In the genomic region with DNA sequence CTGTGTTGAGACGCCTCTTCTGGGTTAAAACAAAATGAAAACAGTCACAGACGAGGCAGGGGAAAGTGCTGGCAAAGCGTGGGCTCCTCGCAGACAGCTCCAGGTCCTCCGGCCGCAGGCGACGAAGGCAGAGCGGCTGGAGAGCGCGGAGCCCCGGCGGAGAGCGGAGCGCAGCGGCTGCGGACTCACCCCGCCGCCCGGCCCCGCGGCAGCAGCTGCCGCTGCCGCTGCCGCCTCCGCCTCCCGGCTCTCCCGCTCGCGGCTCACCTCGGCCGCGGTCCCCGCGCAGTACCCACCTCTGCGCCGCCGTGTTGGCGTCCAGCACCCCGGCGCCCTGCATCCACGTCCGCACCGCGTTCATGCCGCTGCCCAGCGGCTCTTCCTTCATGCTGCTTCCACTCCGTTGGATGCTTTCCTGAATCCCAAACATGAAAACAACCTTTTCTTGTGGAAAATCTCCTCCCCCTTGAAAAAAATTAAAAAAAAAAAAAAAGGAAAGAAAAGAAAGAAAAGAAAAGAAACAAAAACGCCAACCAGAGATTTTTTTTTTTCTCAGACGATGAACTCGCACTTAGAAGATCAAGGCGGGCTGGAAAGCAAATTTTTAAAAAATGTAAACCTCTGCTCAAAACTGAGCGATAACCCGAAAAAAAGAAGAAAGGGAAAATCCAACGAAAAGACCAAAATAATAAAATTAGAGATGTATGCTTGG, we compare ENCODE assay signal across 9 cellular contexts. TPM values are rescaled to one million over a fixed set of nuclear protein-coding genes. Genes with fewer than 3 reads are reported as not detected.
A peak's percentile ranks its signal among the peaks of the same experiment; 100 is the strongest.
DNase-seq lines count a peak whose midpoint lies in the region; ATAC-seq and TF ChIP-seq lines count a peak whose summit lies in the region.
"Had no signal": no experiment of that assay in that cellular context is flagged by ENCODE, and none has a peak within 500 bp of the region (broad histone marks: within the 10 kb centered on the region; RNA-seq: fewer than 3 reads in every experiment).

No MANE protein-coding gene starts in this region.

- H3K4me1 ChIP-seq in GM23338 (ENCODE audit: insufficient read depth) (peaks cover 48% of the 10 kb centered on the region), uterus (no peaks in the 10 kb centered on the region)

- no peaks in the 10 kb centered on the region for H3K79me2 ChIP-seq in GM23338 (replicated peaks; ENCODE audit: insufficient read depth)

- H3K27ac ChIP-seq in GM23338 (ENCODE audit: low read depth) (no peak overlapping the region), uterus (peak overlapping the region; percentile 87 to 98)

- H3K27me3 Mint-ChIP-seq in GM23338 (ENCODE audit: insufficient read depth, low read depth, poor library complexity) = peaks cover 99% of the 10 kb centered on the region
- peaks cover 0 to 6% (median 0%) of the 10 kb centered on the region in 3 donors for H3K27me3 Mint-ChIP-seq in naive B cell

- no peak for TF ChIP-seq CTCF in GM23338 (conservative IDR thresholded peaks at IDR 0.05; ENCODE audit: low read depth in 2 of 2)
- TF ChIP-seq CTCF in uterus (IDR thresholded peaks at IDR 0.05) = no peak

- no peak for TF ChIP-seq POLR2A in erythroblast (IDR thresholded peaks at IDR 0.05; ENCODE audit: low read length)
- peak in 1 of 2 donors; percentile 31 for TF ChIP-seq POLR2A in uterus (IDR thresholded peaks at IDR 0.05)

- H3K9me3 ChIP-seq in uterus = no peaks in the 10 kb centered on the region

- peaks cover 92% of the 10 kb centered on the region for H3K27me3 ChIP-seq in GM23338 (ENCODE audit: insufficient read depth)
- H3K27me3 ChIP-seq in uterus = no peaks in the 10 kb centered on the region

- peak overlapping the region; percentile 86 for H3K4me2 ChIP-seq in GM23338

- H3K36me3 ChIP-seq in GM23338 (ENCODE audit: insufficient read depth) (no peaks in the 10 kb centered on the region), uterus (no peaks in the 10 kb centered on the region)

- H3K4me1 Mint-ChIP-seq in GM23338 (peaks cover 65% of the 10 kb centered on the region), naive B cell (peaks cover 73 to 81% (median 76%) of the 10 kb centered on the region in 3 donors)

- peaks cover 13% of the 10 kb centered on the region; the same call in 1 of the 2 replicates for H3F3A ChIP-seq in GM23338 (replicated peaks; ENCODE audit: low read depth)

- H3K36me3 Mint-ChIP-seq in GM23338 (ENCODE audit: low read depth) (no peaks in the 10 kb centered on the region), naive B cell (peaks cover 10 to 29% of the 10 kb centered on the region in 2 donors)

- H3K27ac Mint-ChIP-seq in GM23338 (no peak overlapping the region), naive B cell (peak overlapping the region; percentile 97 to 99 (median 99))

- ATAC-seq in GM23338 (peak; percentile 3; the same call in 2 of the 3 replicates), naive B cell (ENCODE audit: low read depth in 2 of 2) (peak; percentile 50 to 57), GM19351 (IDR thresholded peaks at IDR 0.05; ENCODE audit: unreplicated experiment) (no peak)

- no peak overlapping the region; the same call in 1 of the 2 replicates for H2AFZ ChIP-seq in GM23338

- intact Hi-C loops in uterus (cut with DNase I; ENCODE audit: low total_unique reads) = loop anchor here (5.0 kb wide), 1 partner anchor 42 kb away; no protein-coding TSS in a partner anchor

- H3K9me3 Mint-ChIP-seq in GM23338 (no peaks in the 10 kb centered on the region; the same call in 2 of the 3 replicates), naive B cell (no peaks in the 10 kb centered on the region)

- DNase-seq in EL = peak; percentile 71
- peak; percentile 61 for DNase-seq in GM23338 (ENCODE audit: low spot score)
- peak; percentile 74 for DNase-seq in NCI-H2227 (lab: John Stamatoyannopoulos, UW; ENCODE audit: unreplicated experiment)
- DNase-seq in activated T-cell treated with anti-CD3 and anti-CD28 coated beads for 24 hours (ENCODE audit: low read depth) = peak; percentile 16
- DNase-seq in erythroblast (lab: John Stamatoyannopoulos, UW) = peak; percentile 25 to 31
- DNase-seq in naive B cell = peak; percentile 74
- DNase-seq in uterus = peak; percentile 30 to 39

- peaks cover 41% of the 10 kb centered on the region for H4K20me1 ChIP-seq in GM23338 (replicated peaks; ENCODE audit: insufficient read depth)

- H3K4me3 Mint-ChIP-seq in GM23338 (peak overlapping the region; percentile 84), naive B cell (peak overlapping the region; percentile 93 to 100 (median 100))

- H3K4me3 ChIP-seq in GM23338 (peak overlapping the region; percentile 59), uterus (peak overlapping the region; percentile 56 to 84)

- no peaks in the 10 kb centered on the region for H3K9me2 ChIP-seq in GM23338 (ENCODE audit: insufficient read depth)

TF ChIP-seq in GM23338, 12 proteins besides CTCF, POLR2A, EP300 and RAD21:
- TF ChIP-seq EZH2phosphoT487 (IDR thresholded peaks at IDR 0.05; ENCODE audit: unreplicated experiment) (peak; percentile 71), ZNF114 (CRISPR knock-in tag; IDR thresholded peaks at IDR 0.05) (no peak), EZH2 (IDR thresholded peaks at IDR 0.05; ENCODE audit: low read depth, unreplicated experiment) (peak; percentile 88)

RNA-seq across cellular contexts. Expression of a gene that starts 0.5 kb away (rescaled TPM):
- 0.38 TPM in 1 of 2 replicates, not detected in the other for total RNA-seq in GM23338 (2014; rRNA removed; shearing (Covaris generic))
- polyA plus RNA-seq in GM23338 (2016; fragmentation: Nextera tagmentation; extraction: Ambion mirVana) = 0.28 and 0.53 TPM in 2 replicates
- 10 to 100 TPM; 27.7 to 48.4 (median 40.1) TPM for polyA plus RNA-seq in naive B cell (ENCODE audit: low read depth in 6 of 6)
- 10 to 100 TPM; 16.2 to 82.6 (median 29.2) TPM for total RNA-seq in uterus
- total RNA-seq: activated CD8-positive, alpha-beta memory T cell treated with anti-CD3 and anti-CD28 coated beads for 36 hours had no signal

Comparison
In these comparisons a context has a peak if more than half of its experiments do, and no peak if none do; other contexts are left out.
1. DNase-seq: peak in every context shown above with its lines; median percentile 74 in NCI-H2227; 74 in naive B cell; 71 in EL; 61 in GM23338; 34 in uterus; 28 in erythroblast; 16 in activated T-cell treated with anti-CD3 and anti-CD28 coated beads for 24 hours.
2. RNA of a gene that starts 0.5 kb away (total RNA-seq): 16.2 to 82.6 TPM in uterus; 0.38 TPM in GM23338; every median in the first group is over 10 times any median in the second.